In the genomic region with DNA sequence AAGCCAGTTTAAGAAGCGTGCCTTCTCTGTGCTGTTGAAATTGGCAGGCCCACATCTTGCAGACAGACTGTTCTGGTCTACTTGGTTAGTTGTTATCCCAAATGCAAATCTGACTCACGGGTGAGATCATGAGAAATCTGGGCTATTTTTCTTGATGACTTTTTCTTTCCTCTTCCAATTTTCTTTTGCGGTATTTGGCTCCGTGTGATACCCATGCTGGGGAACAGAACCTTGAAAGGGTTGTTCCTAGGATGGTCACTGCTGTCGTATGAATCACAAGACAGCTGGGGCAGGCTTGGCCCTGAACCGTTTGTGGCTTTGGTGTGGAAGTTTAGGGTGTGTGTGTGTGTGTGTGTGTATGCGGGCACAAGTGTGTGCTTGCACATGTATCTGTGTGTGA, we compare ENCODE assay signal across 24 cellular contexts. TPM values are rescaled to one million over a fixed set of nuclear protein-coding genes. Genes with fewer than 3 reads are reported as not detected.
A peak's percentile ranks its signal among the peaks of the same experiment; 100 is the strongest.
DNase-seq lines count a peak whose midpoint lies in the region; ATAC-seq, FAIRE-seq and TF ChIP-seq lines count a peak whose summit lies in the region.
"Had no signal": no experiment of that assay in that cellular context is flagged by ENCODE, and none has a peak within 500 bp of the region (broad histone marks: within the 10 kb centered on the region; RNA-seq: fewer than 3 reads in every experiment).

No MANE protein-coding gene starts in this region.

- no peak overlapping the region for H3K27ac ChIP-seq in right atrium auricular region
- H3K27ac ChIP-seq: epithelial cell of prostate, PC-9, spleen had no signal

- TF ChIP-seq CTCF in right atrium auricular region (IDR thresholded peaks at IDR 0.05) (no peak), astrocyte of the cerebellum (IDR thresholded peaks at IDR 0.05; ENCODE audit: low read depth, low read length, missing control alignments) (no peak)

- no peaks in the 10 kb centered on the region for H3K27me3 ChIP-seq in right atrium auricular region

- TF ChIP-seq POLR2A in GM18505 (IDR thresholded peaks at IDR 0.05; ENCODE audit: borderline replicate concordance, extremely low read depth, insufficient read depth, insufficient read length) = no peak

- intact Hi-C loops in Right ventricle myocardium inferior (cut with DNase I) = no loop called here
- intact Hi-C loops in left ventricle myocardium superior (cut with micrococcal nuclease) = no loop called here

- H3K4me3 ChIP-seq in right atrium auricular region (no peak overlapping the region), astrocyte of the cerebellum (ENCODE audit: low read depth, low read length) (no peak overlapping the region)
- H3K4me3 ChIP-seq: K562, PC-9, spleen had no signal

- FAIRE-seq in urothelium cell line (lab: Jason Lieb, UNC) = peak; percentile 81
- FAIRE-seq: A204.1, K562 had no signal

- H3K36me3 ChIP-seq in right atrium auricular region = no peaks in the 10 kb centered on the region
- H3K36me3 ChIP-seq: spleen had no signal

- in situ Hi-C loops in astrocyte of the cerebellum (cut with HindIII; ENCODE audit: low sequenced_read_pairs) = no loop called here

- DNase-seq in Right ventricle myocardium inferior (ENCODE audit: missing footprints) (peak; percentile 71), right atrium auricular region (ENCODE audit: low spot score) (no peak), astrocyte of the cerebellum (ENCODE audit: low read depth) (peak; percentile 98), left ventricle myocardium superior (no peak), urothelium cell line (ENCODE audit: low spot score) (no peak), amniotic stem cell (lab: John Stamatoyannopoulos, UW) (no peak)
- no peak for DNase-seq in activated naive CD4-positive, alpha-beta T cell treated with anti-CD3 and anti-CD28 coated beads, Interleukin-2, amount 50 U/mL, for 16 hours
- DNase-seq: activated CD4-positive, alpha-beta memory T cell treated with anti-CD3 and anti-CD28 coated beads for 36 hours; activated T-cell treated with anti-CD3 and anti-CD28 coated beads, Interleukin-2, amount 50 U/mL, for 72 hours; amygdala; CD4-positive, alpha-beta T cell; dermis blood vessel endothelial cell; DMS79; hypothalamus; NCI-H1092; NCI-H748 treated with DMSO at 0.1 percent for 48 hours; PC-9; spleen; stimulated activated naive B cell treated with anti-CD40 and anti-IgM and Interleukin-4, amounts not matched to agents 10 μg/mL and 1 μg/mL and 100 μg/mL, for 72 hours had no signal

- ATAC-seq in Right ventricle myocardium inferior (peak; percentile 81), left ventricle myocardium superior (peak; percentile 81), GM18505 (IDR thresholded peaks at IDR 0.05; ENCODE audit: unreplicated experiment) (no peak)
- ATAC-seq: activated T-cell treated with anti-CD3 and anti-CD28 coated beads, Interleukin-2, amount 50 U/mL, for 72 hours; K562; left lobe of liver; stimulated activated naive B cell treated with anti-CD40 and anti-IgM and Interleukin-4, amounts not matched to agents 10 μg/mL and 1 μg/mL and 100 μg/mL, for 72 hours had no signal

- H3K9me3 ChIP-seq in right atrium auricular region = no peaks in the 10 kb centered on the region

- H3K4me1 ChIP-seq in right atrium auricular region = peaks cover 0 to 14% of the 10 kb centered on the region in 2 donors
- H3K4me1 ChIP-seq: spleen had no signal

RNA-seq across cellular contexts. Expression of a gene that starts 24.6 kb away (rescaled TPM):
- total RNA-seq in Right ventricle myocardium inferior (59.4 TPM), right atrium auricular region (10 to 100 TPM; 79.5 to 86.4 TPM), left ventricle myocardium superior (80.1 TPM)
- total RNA-seq: activated CD4-positive, alpha-beta memory T cell treated with anti-CD3 and anti-CD28 coated beads for 36 hours; PC-9 had no signal

Comparison
In these comparisons a context has a peak if more than half of its experiments do, and no peak if none do; other contexts are left out.
1. DNase-seq: peak in Right ventricle myocardium inferior (single experiment) and astrocyte of the cerebellum (single experiment); none in right atrium auricular region (single experiment), left ventricle myocardium superior (single experiment), urothelium cell line (single experiment), amniotic stem cell (single experiment) and activated naive CD4-positive, alpha-beta T cell treated with anti-CD3 and anti-CD28 coated beads, Interleukin-2, amount 50 U/mL, for 16 hours (single experiment).